2 cellular contexts compared by ENCODE assay signal in the genomic region with DNA sequence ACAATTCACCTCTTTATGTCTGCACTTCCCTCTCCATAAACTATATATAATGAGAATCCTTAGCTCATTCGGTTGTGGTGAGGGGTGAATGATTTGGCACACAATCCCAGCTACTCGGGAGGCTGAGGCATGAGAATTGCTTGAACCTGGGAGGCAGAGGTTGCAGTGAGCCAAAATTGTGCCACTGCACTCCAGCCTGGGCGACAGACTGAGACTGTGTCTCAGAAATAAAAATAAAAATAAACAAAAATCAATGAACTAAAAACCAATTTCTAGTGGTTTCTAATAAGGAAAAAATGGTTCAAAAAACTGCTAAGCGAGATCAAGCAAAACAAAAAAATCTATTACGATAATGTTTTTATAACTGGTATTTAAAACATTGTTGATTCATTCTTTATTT. TPM values are rescaled to one million over a fixed set of nuclear protein-coding genes. Genes with fewer than 3 reads are reported as not detected.
"Had no signal": no experiment of that assay in that cellular context is flagged by ENCODE, and none has a peak within 500 bp of the region (broad histone marks: within the 10 kb centered on the region; RNA-seq: fewer than 3 reads in every experiment).

NPIPB6 (minus strand) TSS at position 101 of the 400 bp plus-strand sequence. CDS start 686 bp downstream, outside the sequence.

RNA-seq across cellular contexts. Expression of gene NPIPB6, which starts in this region (rescaled TPM):
- total RNA-seq: dermis microvascular lymphatic vessel endothelial cell, fibroblast of villous mesenchyme had no signal
